Comparison of ENCODE assay signal across 7 cellular contexts in genomic region chr9:113650207-113651131, GRCh38.
A peak's percentile ranks its signal among the peaks of the same experiment; 100 is the strongest.
DNase-seq lines count a peak whose midpoint lies in the region; ATAC-seq and TF ChIP-seq lines count a peak whose summit lies in the region.

No MANE protein-coding gene starts in this region.

- ATAC-seq in HG02571 (IDR thresholded peaks at IDR 0.05; ENCODE audit: unreplicated experiment), result no peak

- no peaks in the 10 kb centered on the region for H3K36me3 Mint-ChIP-seq in progenitor cell of endocrine pancreas (ENCODE audit: insufficient read depth)

- TF ChIP-seq CTCF in progenitor cell of endocrine pancreas (IDR thresholded peaks at IDR 0.05; ENCODE audit: unreplicated experiment), result no peak

- H3K4me1 Mint-ChIP-seq in progenitor cell of endocrine pancreas (ENCODE audit: low read depth), result peaks cover 18% of the 10 kb centered on the region

- no peaks in the 10 kb centered on the region for H3K27me3 Mint-ChIP-seq in progenitor cell of endocrine pancreas

- peak overlapping the region; percentile 59 for H3K27ac Mint-ChIP-seq in progenitor cell of endocrine pancreas

- DNase-seq in HCEC 1CT, result peak; percentile 71
- peak; percentile 88 for DNase-seq in NCI-H510A treated with DMSO at 0.1 percent for 48 hours (lab: John Stamatoyannopoulos, UW)
- DNase-seq in dermis microvascular lymphatic vessel endothelial cell (ENCODE audit: low read depth in 2 of 2), result peak; percentile 77 to 94
- no peak for DNase-seq in progenitor cell of endocrine pancreas (ENCODE audit: low spot score, unreplicated experiment)
- DNase-seq in Ammon's horn (ENCODE audit: low spot score), result no peak
- no peak for DNase-seq in DMS114 treated with DMSO at 0.1 percent for 48 hours (lab: John Stamatoyannopoulos, UW; ENCODE audit: unreplicated experiment)

- H3K4me3 Mint-ChIP-seq in progenitor cell of endocrine pancreas (ENCODE audit: low read depth), result no peak overlapping the region

- H3K9me3 Mint-ChIP-seq in progenitor cell of endocrine pancreas (ENCODE audit: low read depth), result peaks cover 3% of the 10 kb centered on the region

Comparison
In these comparisons a context has a peak if more than half of its experiments do, and no peak if none do; other contexts are left out.
1. DNase-seq: peak in HCEC 1CT (single experiment), NCI-H510A treated with DMSO at 0.1 percent for 48 hours (single experiment) and dermis microvascular lymphatic vessel endothelial cell (2 of 2); none in progenitor cell of endocrine pancreas (single experiment), Ammon's horn (single experiment) and DMS114 treated with DMSO at 0.1 percent for 48 hours (single experiment).